Comparison of ENCODE assay signal across 1 cellular context in genomic region chr12:131989021-131989420, GRCh38.
TF ChIP-seq lines count a peak whose summit lies in the region.

No MANE protein-coding gene starts in this region.

TF ChIP-seq in H1, 55 proteins besides CTCF, POLR2A, EP300 and RAD21:
- TF ChIP-seq SIN3A (conservative IDR thresholded peaks at IDR 0.05 in 1 of 2, IDR thresholded peaks at IDR 0.05 in 1 of 2; ENCODE audit: low read depth in 1 of 2, low read length in 2 of 2), result no peak
- TF ChIP-seq JUN (IDR thresholded peaks at IDR 0.05; ENCODE audit: low read depth, low read length), result no peak
- TF ChIP-seq TBP (IDR thresholded peaks at IDR 0.05; ENCODE audit: low read depth, low read length), result no peak
- TF ChIP-seq NANOG (IDR thresholded peaks at IDR 0.05; ENCODE audit: insufficient read depth, low read depth, low read length, poor library complexity, severe bottlenecking), result no peak
- TF ChIP-seq CREB1 (IDR thresholded peaks at IDR 0.05), result no peak
- TF ChIP-seq E2F6 (IDR thresholded peaks at IDR 0.05), result no peak
- TF ChIP-seq RNF2 (IDR thresholded peaks at IDR 0.05; ENCODE audit: borderline replicate concordance, low read depth, low read length, missing control alignments, poor library complexity, severe bottlenecking), result no peak
- TF ChIP-seq GABPA (IDR thresholded peaks at IDR 0.05; ENCODE audit: borderline replicate concordance, insufficient read depth, low read length), result no peak
- no peak for TF ChIP-seq ATF3 (IDR thresholded peaks at IDR 0.05; ENCODE audit: insufficient read depth, low read depth, low read length)
- no peak for TF ChIP-seq TAF1 (IDR thresholded peaks at IDR 0.05; ENCODE audit: low read depth, low read length)
- no peak for TF ChIP-seq TAF7 (optimal IDR thresholded peaks at IDR 0.05; ENCODE audit: borderline replicate concordance, low read depth, low read length)
- TF ChIP-seq GTF2F1 (IDR thresholded peaks at IDR 0.05; ENCODE audit: borderline replicate concordance, low read depth, low read length), result no peak
- no peak for TF ChIP-seq BACH1 (IDR thresholded peaks at IDR 0.05; ENCODE audit: low read length)
- TF ChIP-seq RFX5 (IDR thresholded peaks at IDR 0.05; ENCODE audit: borderline replicate concordance, low read depth, low read length), result no peak
- no peak for TF ChIP-seq EZH2 (IDR thresholded peaks at IDR 0.05; ENCODE audit: low read depth, low read length, severe bottlenecking)
- no peak for TF ChIP-seq POLR2AphosphoS5 (IDR thresholded peaks at IDR 0.05; ENCODE audit: low read depth, low read length)
- TF ChIP-seq ASH2L (IDR thresholded peaks at IDR 0.05; ENCODE audit: low read length), result no peak
